ENCODE assay signal across 9 cellular contexts in genomic region chrX:107135076-107135964, GRCh38. TPM values are rescaled to one million over a fixed set of nuclear protein-coding genes. Genes with fewer than 3 reads are reported as not detected.
DNase-seq lines count a peak whose midpoint lies in the region; ATAC-seq and TF ChIP-seq lines count a peak whose summit lies in the region.
"Had no signal": no experiment of that assay in that cellular context is flagged by ENCODE, and none has a peak within 500 bp of the region (broad histone marks: within the 10 kb centered on the region; RNA-seq: fewer than 3 reads in every experiment).

No MANE protein-coding gene starts in this region.

- H3K27me3 ChIP-seq in suprapubic skin: no peaks in the 10 kb centered on the region

- TF ChIP-seq POLR2A in suprapubic skin (IDR thresholded peaks at IDR 0.05): no peak

- no peak overlapping the region for H3K27ac ChIP-seq in suprapubic skin

- H3K27ac Mint-ChIP-seq in activated naive CD4-positive, alpha-beta T cell treated with anti-CD3 and anti-CD28 coated beads, Interleukin-2, amount 50 U/mL, for 24 hours: peak overlapping the region; percentile 68

- H3K9me3 ChIP-seq in mucosa of descending colon: no peaks in the 10 kb centered on the region
- no peaks in the 10 kb centered on the region for H3K9me3 ChIP-seq in suprapubic skin

- TF ChIP-seq CTCF in mucosa of descending colon (IDR thresholded peaks at IDR 0.05) (no peak), suprapubic skin (IDR thresholded peaks at IDR 0.05) (no peak)

- peaks cover 4% of the 10 kb centered on the region for H3K36me3 Mint-ChIP-seq in activated naive CD4-positive, alpha-beta T cell treated with anti-CD3 and anti-CD28 coated beads, Interleukin-2, amount 50 U/mL, for 24 hours

- peaks cover 17% of the 10 kb centered on the region for H3K4me1 Mint-ChIP-seq in activated naive CD4-positive, alpha-beta T cell treated with anti-CD3 and anti-CD28 coated beads, Interleukin-2, amount 50 U/mL, for 24 hours

- H3K4me3 Mint-ChIP-seq in activated naive CD4-positive, alpha-beta T cell treated with anti-CD3 and anti-CD28 coated beads, Interleukin-2, amount 50 U/mL, for 24 hours: peak overlapping the region; percentile 73

- no peak for TF ChIP-seq EP300 in suprapubic skin (IDR thresholded peaks at IDR 0.05)

- H3K4me1 ChIP-seq in mucosa of descending colon (ENCODE audit: low read depth) (no peaks in the 10 kb centered on the region), suprapubic skin (peaks cover 2% of the 10 kb centered on the region)

- H3K4me3 ChIP-seq in mucosa of descending colon (no peak overlapping the region), suprapubic skin (no peak overlapping the region)

- no peaks in the 10 kb centered on the region for H3K36me3 ChIP-seq in mucosa of descending colon (ENCODE audit: low read depth)
- no peaks in the 10 kb centered on the region for H3K36me3 ChIP-seq in suprapubic skin

- H3K9me3 Mint-ChIP-seq in activated naive CD4-positive, alpha-beta T cell treated with anti-CD3 and anti-CD28 coated beads, Interleukin-2, amount 50 U/mL, for 24 hours: no peaks in the 10 kb centered on the region

- WGBS in suprapubic skin: 39% methylated on average over 5 of the region's 5 CpGs

- ATAC-seq in GM18511 (IDR thresholded peaks at IDR 0.05; ENCODE audit: unreplicated experiment) (peak; percentile 78), mucosa of descending colon (peak; percentile 83), GM21367 (IDR thresholded peaks at IDR 0.05; ENCODE audit: unreplicated experiment) (no peak)

- H3K27me3 Mint-ChIP-seq in activated naive CD4-positive, alpha-beta T cell treated with anti-CD3 and anti-CD28 coated beads, Interleukin-2, amount 50 U/mL, for 24 hours: no peaks in the 10 kb centered on the region

- intact Hi-C loops in mucosa of descending colon (cut with DNase I, micrococcal nuclease): no loop called here

- DNase-seq in HK-2 (ENCODE audit: unreplicated experiment): peak; percentile 18
- DNase-seq in mucosa of descending colon: no peak
- no peak for DNase-seq in NCI-H2029 treated with DMSO at 0.1 percent for 48 hours (lab: John Stamatoyannopoulos, UW)
- no peak for DNase-seq in suprapubic skin (ENCODE audit: low spot score in 2 of 2)
- no peak for DNase-seq in NCI-H128 (lab: John Stamatoyannopoulos, UW; ENCODE audit: unreplicated experiment)
- DNase-seq: NCI-H345 had no signal

RNA-seq across cellular contexts. Expression of gene RBM41, which starts 16.7 kb away (rescaled TPM):
- 10 to 100 TPM; 15.6 to 26.4 (median 20.7) TPM for total RNA-seq in mucosa of descending colon
- 10 to 100 TPM; 11.7 to 29.7 (median 18.9) TPM for total RNA-seq in suprapubic skin
